In the genomic region with DNA sequence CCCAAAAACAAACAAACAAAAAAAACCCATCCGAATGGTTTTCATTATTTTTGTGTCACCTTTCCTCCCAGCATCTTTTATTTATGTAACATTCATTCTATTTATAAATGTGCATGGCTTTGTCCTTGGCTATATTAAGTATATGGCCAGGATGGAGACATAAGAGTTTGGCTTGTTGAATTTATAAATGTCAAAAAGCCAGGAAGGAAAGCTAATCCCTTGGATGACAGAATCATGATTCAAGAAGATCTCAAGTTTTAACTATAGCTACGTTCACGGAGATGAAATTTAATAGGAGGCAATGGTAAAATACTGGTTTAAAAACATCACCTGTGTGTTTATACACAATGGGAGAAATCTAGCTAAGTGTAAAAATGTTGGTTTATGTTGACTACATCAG, we compare ENCODE assay signal across 29 cellular contexts. TPM values are rescaled to one million over a fixed set of nuclear protein-coding genes. Genes with fewer than 3 reads are reported as not detected.
DNase-seq lines count a peak whose midpoint lies in the region; ATAC-seq, FAIRE-seq and TF ChIP-seq lines count a peak whose summit lies in the region.
"Had no signal": no experiment of that assay in that cellular context is flagged by ENCODE, and none has a peak within 500 bp of the region (broad histone marks: within the 10 kb centered on the region; RNA-seq: fewer than 3 reads in every experiment).

No MANE protein-coding gene starts in this region.

- H3K36me3 Mint-ChIP-seq in astrocyte (ENCODE audit: low read depth, unreplicated experiment), result no peaks in the 10 kb centered on the region
- H3K36me3 Mint-ChIP-seq in nephron (ENCODE audit: low read depth), result peaks cover 42% of the 10 kb centered on the region
- H3K36me3 Mint-ChIP-seq in stimulated activated effector memory CD8-positive, alpha-beta T cell treated with anti-CD3 and anti-CD28 coated beads, Interleukin-12 subunit alpha, Interleukin-12 subunit beta, amount 100 ng/mL, for 72 hours, result peaks cover 11% of the 10 kb centered on the region
- H3K36me3 Mint-ChIP-seq: naive B cell; stimulated activated memory B cell treated with anti-CD40 and anti-IgM and Interleukin-4, amounts not matched to agents 10 μg/mL and 1 μg/mL and 100 μg/mL, for 72 hours had no signal

- H3K4me1 ChIP-seq in ACC112 (ENCODE audit: control insufficient read depth, insufficient read depth, low read length, unreplicated experiment) (peaks cover 50% of the 10 kb centered on the region), GM23248 (ENCODE audit: insufficient read depth) (peaks cover 50% of the 10 kb centered on the region), astrocyte (ENCODE audit: insufficient read depth, low read length) (peaks cover 24% of the 10 kb centered on the region)

- no peaks in the 10 kb centered on the region for H3K9me2 ChIP-seq in GM23248 (ENCODE audit: insufficient read depth)

- H3K27me3 Mint-ChIP-seq in astrocyte (ENCODE audit: low read depth, unreplicated experiment), result no peaks in the 10 kb centered on the region
- no peaks in the 10 kb centered on the region for H3K27me3 Mint-ChIP-seq in nephron (ENCODE audit: low read depth)
- H3K27me3 Mint-ChIP-seq: naive B cell; stimulated activated memory B cell treated with anti-CD40 and anti-IgM and Interleukin-4, amounts not matched to agents 10 μg/mL and 1 μg/mL and 100 μg/mL, for 72 hours had no signal

- ATAC-seq in GM18873 (IDR thresholded peaks at IDR 0.05; ENCODE audit: low FRiP score, unreplicated experiment), result no peak
- ATAC-seq in stimulated activated effector memory CD8-positive, alpha-beta T cell treated with anti-CD3 and anti-CD28 coated beads, Interleukin-12 subunit alpha, Interleukin-12 subunit beta, amount 100 ng/mL, for 72 hours, result no peak
- ATAC-seq: activated CD8-positive, alpha-beta memory T cell treated with anti-CD3 and anti-CD28 coated beads, Interleukin-2, amount 10 ng/mL, durations not matched to agents 7 days and 5 days; activated T-cell treated with anti-CD3 and anti-CD28 coated beads, Interleukin-2, amount 50 U/mL, for 72 hours; stimulated activated memory B cell treated with anti-CD40 and anti-IgM and Interleukin-4, amounts not matched to agents 10 μg/mL and 1 μg/mL and 100 μg/mL, for 72 hours; upper lobe of right lung; WTC11 had no signal

- no peak overlapping the region for H3K9ac ChIP-seq in GM23248
- peak overlapping the region; percentile 95 for H3K9ac ChIP-seq in astrocyte (ENCODE audit: low read length)

- H2AFZ ChIP-seq in ACC112 (ENCODE audit: low read length, unreplicated experiment), result no peak overlapping the region
- no peak overlapping the region for H2AFZ ChIP-seq in GM23248
- no peak overlapping the region for H2AFZ ChIP-seq in astrocyte (ENCODE audit: low read depth, low read length)

- peak overlapping the region; percentile 98; the same call in 1 of the 2 replicates for H3K4me3 ChIP-seq in ACC112 (ENCODE audit: low read depth, low read length)
- peak overlapping the region; percentile 84; the same call in 1 of the 2 replicates for H3K4me3 ChIP-seq in GM23248
- peak overlapping the region; percentile 97 for H3K4me3 ChIP-seq in astrocyte (ENCODE audit: insufficient read depth, low read depth, low read length)
- H3K4me3 ChIP-seq: Peyer's patch, upper lobe of right lung had no signal

- no peaks in the 10 kb centered on the region for H3K9me3 Mint-ChIP-seq in astrocyte (ENCODE audit: unreplicated experiment)
- peaks cover 6% of the 10 kb centered on the region for H3K9me3 Mint-ChIP-seq in nephron
- H3K9me3 Mint-ChIP-seq in stimulated activated effector memory CD8-positive, alpha-beta T cell treated with anti-CD3 and anti-CD28 coated beads, Interleukin-12 subunit alpha, Interleukin-12 subunit beta, amount 100 ng/mL, for 72 hours, result no peaks in the 10 kb centered on the region
- H3K9me3 Mint-ChIP-seq: activated T-cell treated with anti-CD3 and anti-CD28 coated beads, Interleukin-2, amount 50 U/mL, for 72 hours; naive B cell; stimulated activated memory B cell treated with anti-CD40 and anti-IgM and Interleukin-4, amounts not matched to agents 10 μg/mL and 1 μg/mL and 100 μg/mL, for 72 hours; WTC11 had no signal

- 92 to 93% methylated on average over 3 of the region's 3 CpGs for WGBS in GM23248 (ENCODE audit: low coverage in 1 of 2, low lambda C conversion rate in 2 of 2, missing lambda C conversion rate in 2 of 2), 2 experiments

- H3K27ac Mint-ChIP-seq in astrocyte (ENCODE audit: unreplicated experiment) (no peak overlapping the region), nephron (peak overlapping the region in 2 of 3 experiments; percentile 8 to 25)
- H3K27ac Mint-ChIP-seq in stimulated activated effector memory CD8-positive, alpha-beta T cell treated with anti-CD3 and anti-CD28 coated beads, Interleukin-12 subunit alpha, Interleukin-12 subunit beta, amount 100 ng/mL, for 72 hours, result no peak overlapping the region
- H3K27ac Mint-ChIP-seq: activated CD8-positive, alpha-beta memory T cell treated with anti-CD3 and anti-CD28 coated beads, Interleukin-2, amount 10 ng/mL, durations not matched to agents 7 days and 5 days; stimulated activated memory B cell treated with anti-CD40 and anti-IgM and Interleukin-4, amounts not matched to agents 10 μg/mL and 1 μg/mL and 100 μg/mL, for 72 hours; WTC11 had no signal

- TF ChIP-seq CTCF in astrocyte (IDR thresholded peaks at IDR 0.05; ENCODE audit: insufficient read depth, low read depth, low read length) (no peak), nephron (IDR thresholded peaks at IDR 0.05; ENCODE audit: unreplicated experiment in 3 of 3) (no peak)

- H4K20me1 ChIP-seq in GM23248 (ENCODE audit: insufficient read depth) (peaks cover 17% of the 10 kb centered on the region), astrocyte (ENCODE audit: insufficient read depth, low read length) (peaks cover 75% of the 10 kb centered on the region)

- H3K27me3 ChIP-seq in ACC112 (ENCODE audit: insufficient read depth, low read length) (no peaks in the 10 kb centered on the region), GM23248 (replicated peaks; ENCODE audit: insufficient read depth) (no peaks in the 10 kb centered on the region), astrocyte (ENCODE audit: insufficient read depth, low read length) (no peaks in the 10 kb centered on the region)
- H3K27me3 ChIP-seq: Peyer's patch, upper lobe of right lung had no signal

- H3K4me3 Mint-ChIP-seq in astrocyte (ENCODE audit: unreplicated experiment) (no peak overlapping the region), nephron (peak overlapping the region in 1 of 3 experiments; percentile 33)
- no peak overlapping the region for H3K4me3 Mint-ChIP-seq in stimulated activated effector memory CD8-positive, alpha-beta T cell treated with anti-CD3 and anti-CD28 coated beads, Interleukin-12 subunit alpha, Interleukin-12 subunit beta, amount 100 ng/mL, for 72 hours
- H3K4me3 Mint-ChIP-seq: activated CD8-positive, alpha-beta memory T cell treated with anti-CD3 and anti-CD28 coated beads, Interleukin-2, amount 10 ng/mL, durations not matched to agents 7 days and 5 days; activated T-cell treated with anti-CD3 and anti-CD28 coated beads, Interleukin-2, amount 50 U/mL, for 72 hours; naive B cell; stimulated activated memory B cell treated with anti-CD40 and anti-IgM and Interleukin-4, amounts not matched to agents 10 μg/mL and 1 μg/mL and 100 μg/mL, for 72 hours; WTC11 had no signal

- no peak for FAIRE-seq in astrocyte (lab: Jason Lieb, UNC)

- H3K27ac ChIP-seq in ACC112 (ENCODE audit: low read depth, low read length) (0 out of 2 replicates have a peak overlapping the region, but pooled peaks have one; percentile 0), GM23248 (peak overlapping the region; percentile 14; the same call in 1 of the 2 replicates), astrocyte (ENCODE audit: low read depth, low read length) (no peak overlapping the region)
- H3K27ac ChIP-seq: Peyer's patch, upper lobe of right lung had no signal

- H3K4me1 Mint-ChIP-seq in astrocyte (ENCODE audit: low read depth, unreplicated experiment) (peaks cover 33% of the 10 kb centered on the region), nephron (peaks cover 38% of the 10 kb centered on the region)
- peaks cover 23% of the 10 kb centered on the region for H3K4me1 Mint-ChIP-seq in stimulated activated effector memory CD8-positive, alpha-beta T cell treated with anti-CD3 and anti-CD28 coated beads, Interleukin-12 subunit alpha, Interleukin-12 subunit beta, amount 100 ng/mL, for 72 hours

- no peaks in the 10 kb centered on the region for H3K9me3 ChIP-seq in GM23248 (ENCODE audit: low read depth)
- no peaks in the 10 kb centered on the region for H3K9me3 ChIP-seq in astrocyte (ENCODE audit: insufficient read depth, low read depth, low read length)
- H3K9me3 ChIP-seq: Peyer's patch, upper lobe of right lung had no signal

- no peak for DNase-seq in GM23248
- DNase-seq in astrocyte (ENCODE audit: low read depth), result no peak
- no peak for DNase-seq in NCI-H82 treated with DMSO at 0.1 percent for 48 hours (lab: John Stamatoyannopoulos, UW; ENCODE audit: unreplicated experiment)
- no peak for DNase-seq in middle frontal gyrus (ENCODE audit: extremely low spot score, low spot score)
- no peak for DNase-seq in stimulated activated effector memory CD8-positive, alpha-beta T cell treated with anti-CD3 and anti-CD28 coated beads, Interleukin-12 subunit alpha, Interleukin-12 subunit beta, amount 100 ng/mL, for 72 hours (ENCODE audit: low spot score in 2 of 2)
- DNase-seq: ACHN; activated CD4-positive, alpha-beta T cell treated with anti-CD3 and anti-CD28 coated beads, Interleukin-2, amount 50 U/mL, for 1 hour; activated CD8-positive, alpha-beta memory T cell treated with anti-CD3 and anti-CD28 coated beads, Interleukin-2, amount 10 ng/mL, durations not matched to agents 7 days and 5 days; activated naive CD4-positive, alpha-beta T cell; activated T-cell treated with anti-CD3 and anti-CD28 coated beads, Interleukin-2, amount 50 U/mL, for 72 hours; GDM1; MV-4-11; naive B cell; NCI-H1694 treated with DMSO at 0.1 percent for 48 hours; NCI-H2171; NCI-H524 treated with DMSO at 0.1 percent for 48 hours; Peyer's patch; SHP77 treated with DMSO at 0.1 percent for 48 hours; stimulated activated CD4-positive, alpha-beta T cell treated with anti-CD3 and anti-CD28 coated beads, Interleukin-12 subunit alpha, Interleukin-12 subunit beta, amount 100 ng/mL, for 4 hours; stimulated activated CD4-positive, alpha-beta T cell treated with anti-CD3 and anti-CD28 coated beads, Interleukin-4, amount 100 ng/mL, for 24 hours; substantia nigra; SW 1271; T1000; upper lobe of right lung had no signal

- H3K79me2 ChIP-seq in ACC112 (ENCODE audit: control insufficient read depth, insufficient read depth, low read length, unreplicated experiment) (peaks cover 95% of the 10 kb centered on the region), GM23248 (ENCODE audit: insufficient read depth) (peaks cover 94% of the 10 kb centered on the region), astrocyte (ENCODE audit: insufficient read depth, low read length) (peaks cover 99% of the 10 kb centered on the region)

- no peak overlapping the region for H3K4me2 ChIP-seq in GM23248 (ENCODE audit: unreplicated experiment)
- H3K4me2 ChIP-seq in astrocyte (ENCODE audit: low read length), result peak overlapping the region; percentile 94

- peaks cover 63% of the 10 kb centered on the region for H3F3A ChIP-seq in GM23248 (ENCODE audit: insufficient read depth)

- in situ Hi-C loops in GM23248 (cut with MboI), result no loop called here

- no peaks in the 10 kb centered on the region for H3K36me3 ChIP-seq in ACC112 (ENCODE audit: insufficient read depth, low read length)
- H3K36me3 ChIP-seq in GM23248 (ENCODE audit: low read depth), result no peaks in the 10 kb centered on the region
- H3K36me3 ChIP-seq in astrocyte (ENCODE audit: insufficient read depth, low read length), result peaks cover 5% of the 10 kb centered on the region
- H3K36me3 ChIP-seq: Peyer's patch, upper lobe of right lung had no signal

RNA-seq across cellular contexts. Expression of gene CEP170, which starts 5.0 kb away (rescaled TPM):
- 81.0 and 89.8 TPM in 2 replicates for total RNA-seq in GM23248 (2014; rRNA removed; shearing (Covaris generic))
- polyA plus RNA-seq in GM23248 (2016; fragmentation: Nextera tagmentation; extraction: Ambion mirVana), result 55.4 and 56.7 TPM in 2 replicates
- total RNA-seq in astrocyte, result 149 and 164 TPM in 2 replicates

RNA-seq across cellular contexts. Expression of gene SDCCAG8, which starts 5.7 kb away (rescaled TPM):
- total RNA-seq in GM23248 (2014; rRNA removed; shearing (Covaris generic)), result 29.4 and 69.4 TPM in 2 replicates
- 41.9 and 45.3 TPM in 2 replicates for polyA plus RNA-seq in GM23248 (2016; fragmentation: Nextera tagmentation; extraction: Ambion mirVana)
- 24.5 and 25.4 TPM in 2 replicates for total RNA-seq in astrocyte

Comparison
In these comparisons a context has a peak if more than half of its experiments do, and no peak if none do; other contexts are left out.
1. H3K27ac Mint-ChIP-seq: peak in nephron (2 of 3); none in astrocyte (single experiment) and stimulated activated effector memory CD8-positive, alpha-beta T cell treated with anti-CD3 and anti-CD28 coated beads, Interleukin-12 subunit alpha, Interleukin-12 subunit beta, amount 100 ng/mL, for 72 hours (single experiment).
2. Peak in every context shown above with its lines, with median percentiles within 50 percentile points of each other: H3K4me3 ChIP-seq.